Comparison of ENCODE assay signal across 14 cellular contexts in the genomic region with DNA sequence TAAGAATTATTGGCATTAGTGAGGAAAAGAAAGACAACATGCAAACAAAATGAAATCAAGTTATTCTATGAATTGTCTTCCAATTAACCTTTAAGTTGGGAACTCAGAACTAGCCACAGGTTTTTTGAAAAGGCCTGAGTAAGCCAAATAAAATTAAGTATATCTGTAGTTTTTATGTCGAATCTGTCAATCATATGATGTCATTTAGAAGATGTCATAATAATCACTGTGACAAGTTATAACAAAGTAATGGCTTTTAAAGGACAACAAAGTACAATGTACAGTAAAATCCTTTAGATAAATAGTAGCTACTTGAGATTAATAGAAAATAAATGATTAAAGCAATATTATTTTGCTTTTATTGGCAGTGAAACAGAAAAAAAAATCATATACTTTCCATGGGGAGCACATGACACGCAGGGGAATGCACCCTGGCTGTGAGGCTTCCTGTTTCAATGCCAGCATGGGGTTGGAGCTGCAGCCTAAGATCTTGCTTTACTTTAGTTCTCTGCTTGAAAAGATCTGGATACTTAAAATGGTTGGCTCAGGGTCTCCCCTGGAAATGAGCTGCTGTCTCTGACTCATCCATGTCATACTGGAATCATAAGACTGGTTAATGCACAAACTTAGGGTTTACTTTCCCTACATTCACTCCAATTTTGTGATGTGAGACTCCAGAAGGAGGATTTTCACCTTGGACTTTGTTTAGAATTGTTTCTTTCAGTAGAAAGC.
A peak's percentile ranks its signal among the peaks of the same experiment; 100 is the strongest.
DNase-seq lines count a peak whose midpoint lies in the region; TF ChIP-seq lines count a peak whose summit lies in the region.
"Had no signal": no experiment of that assay in that cellular context is flagged by ENCODE, and none has a peak within 500 bp of the region (broad histone marks: within the 10 kb centered on the region; RNA-seq: fewer than 3 reads in every experiment).

No MANE protein-coding gene starts in this region.

- H3K4me3 ChIP-seq in adipocyte (ENCODE audit: low read length) (no peak overlapping the region), tibial nerve (no peak overlapping the region)
- H3K4me3 ChIP-seq: colonic mucosa had no signal

- WGBS in tibial nerve, 2 donors: 42 to 45% methylated on average over 2 of the region's 2 CpGs

- H3K27me3 ChIP-seq in adipocyte (replicated peaks; ENCODE audit: control insufficient read depth, insufficient read depth, low read length) (no peaks in the 10 kb centered on the region), tibial nerve (no peaks in the 10 kb centered on the region)
- H3K27me3 ChIP-seq: colonic mucosa had no signal

- peaks cover 3% of the 10 kb centered on the region for H3K4me1 ChIP-seq in adipocyte (ENCODE audit: control insufficient read depth, insufficient read depth, low read length)
- no peaks in the 10 kb centered on the region for H3K4me1 ChIP-seq in tibial nerve
- H3K4me1 ChIP-seq: colonic mucosa had no signal

- TF ChIP-seq CTCF in tibial nerve (IDR thresholded peaks at IDR 0.05): no peak

- no peak overlapping the region for H3K27ac ChIP-seq in tibial nerve
- H3K27ac ChIP-seq: colonic mucosa had no signal

- no peaks in the 10 kb centered on the region for H3K9me3 ChIP-seq in adipocyte (ENCODE audit: control insufficient read depth, low read length)
- H3K9me3 ChIP-seq in tibial nerve: no peaks in the 10 kb centered on the region
- H3K9me3 ChIP-seq: colonic mucosa had no signal

- TF ChIP-seq EP300 in tibial nerve (IDR thresholded peaks at IDR 0.05): no peak

- TF ChIP-seq POLR2A in tibial nerve (IDR thresholded peaks at IDR 0.05): no peak

- peak overlapping the region; percentile 1 for H3K9ac ChIP-seq in adipocyte (ENCODE audit: low read length)

- DNase-seq in A172 (ENCODE audit: low spot score) (peak; percentile 2), HK-2 (ENCODE audit: unreplicated experiment) (peak; percentile 1), adipocyte (ENCODE audit: low read depth) (peak; percentile 40), iPS DF 4.7 (ENCODE audit: extremely low read depth, low spot score) (peak; percentile 51), tibial nerve (ENCODE audit: low spot score in 2 of 2) (no peak), NCI-H1092 (lab: John Stamatoyannopoulos, UW) (no peak), dedifferentiated amniotic fluid mesenchymal stem cell (ENCODE audit: extremely low spot score) (no peak)
- DNase-seq in activated naive CD4-positive, alpha-beta T cell (lab: John Stamatoyannopoulos, UW): no peak
- DNase-seq: activated CD4-positive, CD25-positive, alpha-beta regulatory T cell treated with anti-CD3 and anti-CD28 coated beads, Interleukin-2, amount 50 U/mL, for 72 hours; colonic mucosa; GOT3; NCI-H1092 treated with DMSO at 0.1 percent for 48 hours; posterior cingulate gyrus; stimulated activated CD4-positive, alpha-beta T cell treated with anti-CD3 and anti-CD28 coated beads, Interleukin-15, amount 100 ng/mL, for 24 hours had no signal

- H3K36me3 ChIP-seq in adipocyte (ENCODE audit: control insufficient read depth, insufficient read depth, low read length, severe bottlenecking): no peaks in the 10 kb centered on the region
- H3K36me3 ChIP-seq in tibial nerve: no peaks in the 10 kb centered on the region
- H3K36me3 ChIP-seq: colonic mucosa had no signal

Comparison
In these comparisons a context has a peak if more than half of its experiments do, and no peak if none do; other contexts are left out.
1. DNase-seq: peak in A172 (single experiment), HK-2 (single experiment), adipocyte (single experiment) and iPS DF 4.7 (single experiment); none in activated naive CD4-positive, alpha-beta T cell (0 of 4), tibial nerve (0 of 2), NCI-H1092 (single experiment) and dedifferentiated amniotic fluid mesenchymal stem cell (single experiment).